In the genomic region with DNA sequence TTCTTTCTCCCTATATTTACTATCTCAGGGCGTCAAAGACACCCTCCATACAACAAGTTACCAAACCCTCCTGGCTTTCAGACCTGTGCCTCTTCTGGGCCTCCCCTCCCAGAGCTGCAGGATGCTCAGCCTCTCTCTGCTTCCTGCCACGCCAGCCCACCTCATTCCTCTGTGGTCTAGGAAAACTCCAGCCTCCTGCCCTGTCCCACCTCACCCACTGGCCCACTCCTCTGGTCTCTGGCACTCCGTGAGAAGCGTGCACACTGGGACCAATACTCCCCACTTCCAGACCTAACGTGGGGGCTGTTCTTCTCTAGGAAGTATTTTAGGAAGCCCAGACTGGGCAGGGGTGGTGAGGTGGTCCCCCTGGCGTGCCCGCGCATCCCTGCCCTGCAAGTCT, we compare ENCODE assay signal across 18 cellular contexts.
"Had no signal": no experiment of that assay in that cellular context is flagged by ENCODE, and none has a peak within 500 bp of the region (broad histone marks: within the 10 kb centered on the region; RNA-seq: fewer than 3 reads in every experiment).

No MANE protein-coding gene starts in this region.

- H3K27me3 Mint-ChIP-seq: naive thymus-derived CD8-positive, alpha-beta T cell had no signal

- H3K9me3 ChIP-seq: heart left ventricle, left ventricle myocardium inferior, lower lobe of right lung, prostate gland, right atrium auricular region, thoracic aorta, transverse colon, upper lobe of right lung, uterus had no signal

- H3K4me3 Mint-ChIP-seq: naive thymus-derived CD8-positive, alpha-beta T cell; stimulated activated effector memory CD8-positive, alpha-beta T cell treated with anti-CD3 and anti-CD28 coated beads, Interleukin-12 subunit alpha, Interleukin-12 subunit beta, amount 100 ng/mL, for 72 hours had no signal

- DNase-seq: dermis blood vessel endothelial cell; effector memory CD4-positive, alpha-beta T cell; heart left ventricle; left colon; left ventricle myocardium inferior; lower lobe of right lung; naive thymus-derived CD8-positive, alpha-beta T cell; stimulated activated CD4-positive, alpha-beta T cell treated with anti-CD3 and anti-CD28 coated beads, Interleukin-2, amount 100 ng/mL, for 24 hours; stimulated activated CD4-positive, alpha-beta T cell treated with anti-CD3 and anti-CD28 coated beads, Interleukin-4, amount 100 ng/mL, for 24 hours; stimulated activated naive CD4-positive, alpha-beta T cell treated with Interleukin-2 at 50 U/mL for 16 hours; transverse colon; upper lobe of right lung; uterus had no signal

- H3K9me3 Mint-ChIP-seq: naive thymus-derived CD8-positive, alpha-beta T cell; stimulated activated effector memory CD8-positive, alpha-beta T cell treated with anti-CD3 and anti-CD28 coated beads, Interleukin-12 subunit alpha, Interleukin-12 subunit beta, amount 100 ng/mL, for 72 hours had no signal

- ATAC-seq: heart left ventricle; left colon; naive thymus-derived CD8-positive, alpha-beta T cell; sciatic nerve; stimulated activated effector memory CD8-positive, alpha-beta T cell treated with anti-CD3 and anti-CD28 coated beads, Interleukin-12 subunit alpha, Interleukin-12 subunit beta, amount 100 ng/mL, for 72 hours; upper lobe of right lung had no signal
